ENCODE assay signal across 9 cellular contexts in the genomic region with DNA sequence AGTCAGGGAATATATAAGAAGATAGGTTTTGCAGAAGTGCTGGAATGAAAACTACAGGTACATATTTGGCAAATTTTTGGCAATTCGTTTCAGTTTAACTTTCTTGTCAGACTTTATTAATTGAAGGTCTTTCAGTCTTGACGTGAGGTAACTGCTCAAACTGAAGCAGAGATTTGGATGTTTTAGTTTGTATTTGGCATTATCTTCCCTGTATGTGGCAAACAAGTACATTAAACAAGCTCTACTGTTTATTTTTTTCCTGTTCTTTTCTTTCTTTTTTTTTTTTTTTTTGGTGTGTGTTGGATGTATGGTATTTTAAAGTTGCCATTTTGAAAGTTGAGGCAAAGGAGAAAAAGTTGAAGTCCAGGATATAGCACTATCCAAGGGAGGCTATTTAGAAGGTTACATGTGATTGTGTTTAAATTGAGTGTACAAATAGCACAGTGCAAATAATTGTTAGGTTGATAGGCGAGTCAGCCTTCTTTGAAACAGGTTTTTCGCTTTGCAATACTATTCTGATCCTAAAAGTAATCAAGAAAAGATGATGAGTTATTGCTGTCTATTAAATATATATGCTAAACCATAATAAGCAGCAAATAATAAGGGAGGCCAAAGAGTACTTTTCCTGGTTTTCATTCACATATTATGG. TPM values are rescaled to one million over a fixed set of nuclear protein-coding genes. Genes with fewer than 3 reads are reported as not detected.
DNase-seq lines count a peak whose midpoint lies in the region; ATAC-seq and TF ChIP-seq lines count a peak whose summit lies in the region.
"Had no signal": no experiment of that assay in that cellular context is flagged by ENCODE, and none has a peak within 500 bp of the region (broad histone marks: within the 10 kb centered on the region; RNA-seq: fewer than 3 reads in every experiment).

No MANE protein-coding gene starts in this region.

- H3K4me3 Mint-ChIP-seq in IgD-negative memory B cell (peak overlapping the region; percentile 71 to 97 (median 84)), chondrocyte (ENCODE audit: unreplicated experiment) (peak overlapping the region; percentile 93)
- H3K4me3 Mint-ChIP-seq in naive thymus-derived CD8-positive, alpha-beta T cell, result peak overlapping the region; percentile 26 to 96 (median 91)

- H3K27ac ChIP-seq in BLaER1, result no peak overlapping the region

- 0 out of 2 replicates have a peak, but pooled peaks cover 8% of the 10 kb centered on the region for H3K36me3 ChIP-seq in BLaER1

- POLR2A ChIA-PET in naive thymus-derived CD8-positive, alpha-beta T cell (lab: Charles Lee), result interaction anchor here (0.6 to 1.3 kb wide), 4 partner anchors 39 to 726 kb away, joined by 3 to 7 read pairs (median 4); a partner anchor contains a TSS

- H3K4me1 Mint-ChIP-seq in IgD-negative memory B cell (peaks cover 11 to 25% (median 22%) of the 10 kb centered on the region in 3 donors), chondrocyte (ENCODE audit: low read depth) (peaks cover 37% of the 10 kb centered on the region)
- peaks cover 13 to 37% (median 23%) of the 10 kb centered on the region in 4 donors for H3K4me1 Mint-ChIP-seq in naive thymus-derived CD8-positive, alpha-beta T cell

- H3K27me3 Mint-ChIP-seq in IgD-negative memory B cell (no peaks in the 10 kb centered on the region), chondrocyte (ENCODE audit: low read depth) (no peaks in the 10 kb centered on the region)
- H3K27me3 Mint-ChIP-seq in naive thymus-derived CD8-positive, alpha-beta T cell, result no peaks in the 10 kb centered on the region

- no peaks in the 10 kb centered on the region for H3K9me3 ChIP-seq in BLaER1

- H3K27ac Mint-ChIP-seq in IgD-negative memory B cell, result peak overlapping the region in 2 of 3 donors; percentile 73 to 94
- H3K27ac Mint-ChIP-seq in chondrocyte (ENCODE audit: unreplicated experiment), result peak overlapping the region; percentile 68
- H3K27ac Mint-ChIP-seq in naive thymus-derived CD8-positive, alpha-beta T cell, result peak overlapping the region in 3 of 10 donors; percentile 3 to 91 (median 44)

- H3K4me3 ChIP-seq in BLaER1, result no peak overlapping the region

- H3K9ac ChIP-seq in BLaER1, result no peak overlapping the region

- H4K20me1 ChIP-seq in BLaER1, result peaks cover 35% of the 10 kb centered on the region

- peaks cover 22% of the 10 kb centered on the region for H3K4me1 ChIP-seq in BLaER1

- H3K9me3 Mint-ChIP-seq in IgD-negative memory B cell (no peaks in the 10 kb centered on the region), chondrocyte (ENCODE audit: low read depth) (no peaks in the 10 kb centered on the region)
- no peaks in the 10 kb centered on the region for H3K9me3 Mint-ChIP-seq in naive thymus-derived CD8-positive, alpha-beta T cell

- TF ChIP-seq CTCF in chondrocyte (IDR thresholded peaks at IDR 0.05), result no peak

- ATAC-seq in naive thymus-derived CD8-positive, alpha-beta T cell, result no peak
- ATAC-seq in GM21529 (IDR thresholded peaks at IDR 0.05; ENCODE audit: unreplicated experiment) (no peak), GM18907 (IDR thresholded peaks at IDR 0.05; ENCODE audit: unreplicated experiment) (no peak)

- DNase-seq in chondrocyte (ENCODE audit: low spot score) (no peak), DMS114 treated with DMSO at 0.1 percent for 48 hours (lab: John Stamatoyannopoulos, UW; ENCODE audit: unreplicated experiment) (no peak), NCI-H1436 (lab: John Stamatoyannopoulos, UW) (no peak)
- DNase-seq in naive thymus-derived CD8-positive, alpha-beta T cell, result no peak
- DNase-seq: activated CD4-positive, alpha-beta T cell treated with anti-CD3 and anti-CD28 coated beads for 4 hours had no signal

- H3K27me3 ChIP-seq in BLaER1, result peaks cover 37% of the 10 kb centered on the region

- peaks cover 3% of the 10 kb centered on the region for H3K36me3 Mint-ChIP-seq in IgD-negative memory B cell
- H3K36me3 Mint-ChIP-seq in chondrocyte (ENCODE audit: low read depth), result peaks cover 2% of the 10 kb centered on the region
- no peaks in the 10 kb centered on the region for H3K36me3 Mint-ChIP-seq in naive thymus-derived CD8-positive, alpha-beta T cell

- peak overlapping the region; percentile 96; the same call in 1 of the 2 replicates for H3K4me2 ChIP-seq in BLaER1

RNA-seq across cellular contexts. Expression of a gene that starts 2.2 kb away (rescaled TPM):
- 7.2 TPM for polyA plus RNA-seq in IgD-negative memory B cell
- total RNA-seq in chondrocyte, result 24.1 to 32.8 TPM (median 26.6 TPM) in 3 replicates
- total RNA-seq in naive thymus-derived CD8-positive, alpha-beta T cell, result 10 to 100 TPM; 22.2 to 27.5 TPM
- polyA plus RNA-seq in naive thymus-derived CD8-positive, alpha-beta T cell, result 1 to 10 TPM; 2.9 to 4.2 (median 3.8) TPM

RNA-seq across cellular contexts. Expression of a gene that starts 42.4 kb away (rescaled TPM):
- polyA plus RNA-seq in IgD-negative memory B cell, result 74.7 TPM
- total RNA-seq in chondrocyte, result 80.3 to 93.9 TPM (median 91.5 TPM) in 3 replicates
- total RNA-seq in naive thymus-derived CD8-positive, alpha-beta T cell, result 10 to 100 TPM; 50.0 to 54.5 TPM
- polyA plus RNA-seq in naive thymus-derived CD8-positive, alpha-beta T cell, result 10 to 100 TPM; 50.1 to 69.6 (median 53.5) TPM
